1 cellular context compared by ENCODE assay signal in genomic region chr15:43169888-43170287, GRCh38.
A peak's percentile ranks its signal among the peaks of the same experiment; 100 is the strongest.
TF ChIP-seq lines count a peak whose summit lies in the region.

No MANE protein-coding gene starts in this region.

TF ChIP-seq in K562, 482 proteins besides CTCF, POLR2A, EP300 and RAD21 (continued from another document and continues in another):
- TF ChIP-seq, protein P1, sequence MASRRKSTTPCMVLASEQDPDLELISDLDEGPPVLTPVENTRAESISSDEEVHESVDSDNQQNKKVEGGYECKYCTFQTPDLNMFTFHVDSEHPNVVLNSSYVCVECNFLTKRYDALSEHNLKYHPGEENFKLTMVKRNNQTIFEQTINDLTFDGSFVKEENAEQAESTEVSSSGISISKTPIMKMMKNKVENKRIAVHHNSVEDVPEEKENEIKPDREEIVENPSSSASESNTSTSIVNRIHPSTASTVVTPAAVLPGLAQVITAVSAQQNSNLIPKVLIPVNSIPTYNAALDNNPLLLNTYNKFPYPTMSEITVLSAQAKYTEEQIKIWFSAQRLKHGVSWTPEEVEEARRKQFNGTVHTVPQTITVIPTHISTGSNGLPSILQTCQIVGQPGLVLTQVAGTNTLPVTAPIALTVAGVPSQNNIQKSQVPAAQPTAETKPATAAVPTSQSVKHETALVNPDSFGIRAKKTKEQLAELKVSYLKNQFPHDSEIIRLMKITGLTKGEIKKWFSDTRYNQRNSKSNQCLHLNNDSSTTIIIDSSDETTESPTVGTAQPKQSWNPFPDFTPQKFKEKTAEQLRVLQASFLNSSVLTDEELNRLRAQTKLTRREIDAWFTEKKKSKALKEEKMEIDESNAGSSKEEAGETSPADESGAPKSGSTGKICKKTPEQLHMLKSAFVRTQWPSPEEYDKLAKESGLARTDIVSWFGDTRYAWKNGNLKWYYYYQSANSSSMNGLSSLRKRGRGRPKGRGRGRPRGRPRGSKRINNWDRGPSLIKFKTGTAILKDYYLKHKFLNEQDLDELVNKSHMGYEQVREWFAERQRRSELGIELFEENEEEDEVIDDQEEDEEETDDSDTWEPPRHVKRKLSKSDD (conservative IDR thresholded peaks at IDR 0.05; ENCODE audit: low read length): no peak
- TF ChIP-seq CHAMP1 (IDR thresholded peaks at IDR 0.05) (no peak), ETV6 (IDR thresholded peaks at IDR 0.05; ENCODE audit: borderline replicate concordance in 1 of 2, low read depth in 2 of 2, low read length in 1 of 2) (no peak), ETV6 (CRISPR knock-in tag; IDR thresholded peaks at IDR 0.05; ENCODE audit: borderline replicate concordance) (no peak), ETV1 (tag; conservative IDR thresholded peaks at IDR 0.05; ENCODE audit: low read depth) (no peak), PHF20 (IDR thresholded peaks at IDR 0.05; ENCODE audit: partially characterized antibody) (no peak), ZBTB43 (CRISPR knock-in tag; IDR thresholded peaks at IDR 0.05) (no peak), BRF1 (IDR thresholded peaks at IDR 0.05; ENCODE audit: borderline replicate concordance, extremely low read depth, insufficient read length) (no peak), NR2F6 (CRISPR knock-in tag; IDR thresholded peaks at IDR 0.05) (no peak), NFIX (CRISPR knock-in tag; IDR thresholded peaks at IDR 0.05; ENCODE audit: low read depth) (no peak), MYC (IDR thresholded peaks at IDR 0.05; ENCODE audit: low read depth, low read length) (no peak), MYC (CRISPR knock-in tag; IDR thresholded peaks at IDR 0.05; ENCODE audit: borderline replicate concordance, low read depth) (no peak), BMI1 (IDR thresholded peaks at IDR 0.05; ENCODE audit: low read length) (no peak), ADNP (tag; IDR thresholded peaks at IDR 0.05) (no peak), CBX8 (IDR thresholded peaks at IDR 0.05; ENCODE audit: borderline replicate concordance, extremely low read depth, low read depth, low read length, poor library complexity, severe bottlenecking) (no peak), TAF15 (IDR thresholded peaks at IDR 0.05; ENCODE audit: low read depth, low read length) (no peak), ZBTB49 (CRISPR knock-in tag; IDR thresholded peaks at IDR 0.05; ENCODE audit: borderline replicate concordance) (no peak), ZNF76 (CRISPR knock-in tag; IDR thresholded peaks at IDR 0.05; ENCODE audit: borderline replicate concordance) (no peak), EP400 (IDR thresholded peaks at IDR 0.05) (0 out of 2 replicates have a peak, but pooled peaks have one; percentile 21), TCF7 (IDR thresholded peaks at IDR 0.05; ENCODE audit: borderline replicate concordance) (no peak), NBN (IDR thresholded peaks at IDR 0.05; ENCODE audit: low read depth) (no peak), RCOR1 (IDR thresholded peaks at IDR 0.05; ENCODE audit: borderline replicate concordance in 1 of 2, low read depth in 2 of 2, low read length in 2 of 2) (peak in 1 of 2 experiments; percentile 78; a peak in 2 of 4 replicates), MTA1 (IDR thresholded peaks at IDR 0.05; ENCODE audit: borderline replicate concordance) (0 out of 2 replicates have a peak, but pooled peaks have one; percentile 18), L3MBTL2 (IDR thresholded peaks at IDR 0.05) (no peak), KLF13 (tag; IDR thresholded peaks at IDR 0.05; ENCODE audit: borderline replicate concordance, low read depth) (no peak), FOXA3 (CRISPR knock-in tag; conservative IDR thresholded peaks at IDR 0.05 in 1 of 2, IDR thresholded peaks at IDR 0.05 in 1 of 2) (no peak), CTBP1 (IDR thresholded peaks at IDR 0.05; ENCODE audit: borderline replicate concordance) (peak; percentile 74; the same call in 1 of the 2 replicates), BACH1 (tag; IDR thresholded peaks at IDR 0.05) (no peak), ZNF79 (CRISPR knock-in tag; IDR thresholded peaks at IDR 0.05; ENCODE audit: low read depth) (no peak), SMARCA4 (IDR thresholded peaks at IDR 0.05) (peak; percentile 80), FOXA1 (IDR thresholded peaks at IDR 0.05; ENCODE audit: borderline replicate concordance) (no peak), ZNF274 (IDR thresholded peaks at IDR 0.05; ENCODE audit: borderline replicate concordance, low read depth, low read length) (no peak), EGR1 (conservative IDR thresholded peaks at IDR 0.05) (no peak), TAF7 (tag; IDR thresholded peaks at IDR 0.05) (no peak), IRF9 (tag; IDR thresholded peaks at IDR 0.05) (no peak)
- TF ChIP-seq, protein P2, sequence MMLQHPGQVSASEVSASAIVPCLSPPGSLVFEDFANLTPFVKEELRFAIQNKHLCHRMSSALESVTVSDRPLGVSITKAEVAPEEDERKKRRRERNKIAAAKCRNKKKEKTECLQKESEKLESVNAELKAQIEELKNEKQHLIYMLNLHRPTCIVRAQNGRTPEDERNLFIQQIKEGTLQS (IDR thresholded peaks at IDR 0.05): peak; percentile 18; the same call in 1 of the 2 replicates
- TF ChIP-seq, protein P2 (CRISPR knock-in tag; conservative IDR thresholded peaks at IDR 0.05): no peak
- TF ChIP-seq, protein P3, sequence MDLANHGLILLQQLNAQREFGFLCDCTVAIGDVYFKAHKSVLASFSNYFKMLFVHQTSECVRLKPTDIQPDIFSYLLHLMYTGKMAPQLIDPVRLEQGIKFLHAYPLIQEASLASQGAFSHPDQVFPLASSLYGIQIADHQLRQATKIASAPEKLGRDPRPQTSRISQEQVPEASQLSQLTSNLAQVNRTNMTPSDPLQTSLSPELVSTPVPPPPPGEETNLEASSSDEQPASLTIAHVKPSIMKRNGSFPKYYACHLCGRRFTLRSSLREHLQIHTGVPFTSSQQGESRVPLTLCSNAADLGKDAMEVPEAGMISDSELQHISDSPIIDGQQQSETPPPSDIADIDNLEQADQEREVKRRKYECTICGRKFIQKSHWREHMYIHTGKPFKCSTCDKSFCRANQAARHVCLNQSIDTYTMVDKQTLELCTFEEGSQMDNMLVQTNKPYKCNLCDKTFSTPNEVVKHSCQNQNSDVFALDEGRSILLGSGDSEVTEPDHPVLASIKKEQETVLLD (IDR thresholded peaks at IDR 0.05): no peak
- TF ChIP-seq, protein P4, sequence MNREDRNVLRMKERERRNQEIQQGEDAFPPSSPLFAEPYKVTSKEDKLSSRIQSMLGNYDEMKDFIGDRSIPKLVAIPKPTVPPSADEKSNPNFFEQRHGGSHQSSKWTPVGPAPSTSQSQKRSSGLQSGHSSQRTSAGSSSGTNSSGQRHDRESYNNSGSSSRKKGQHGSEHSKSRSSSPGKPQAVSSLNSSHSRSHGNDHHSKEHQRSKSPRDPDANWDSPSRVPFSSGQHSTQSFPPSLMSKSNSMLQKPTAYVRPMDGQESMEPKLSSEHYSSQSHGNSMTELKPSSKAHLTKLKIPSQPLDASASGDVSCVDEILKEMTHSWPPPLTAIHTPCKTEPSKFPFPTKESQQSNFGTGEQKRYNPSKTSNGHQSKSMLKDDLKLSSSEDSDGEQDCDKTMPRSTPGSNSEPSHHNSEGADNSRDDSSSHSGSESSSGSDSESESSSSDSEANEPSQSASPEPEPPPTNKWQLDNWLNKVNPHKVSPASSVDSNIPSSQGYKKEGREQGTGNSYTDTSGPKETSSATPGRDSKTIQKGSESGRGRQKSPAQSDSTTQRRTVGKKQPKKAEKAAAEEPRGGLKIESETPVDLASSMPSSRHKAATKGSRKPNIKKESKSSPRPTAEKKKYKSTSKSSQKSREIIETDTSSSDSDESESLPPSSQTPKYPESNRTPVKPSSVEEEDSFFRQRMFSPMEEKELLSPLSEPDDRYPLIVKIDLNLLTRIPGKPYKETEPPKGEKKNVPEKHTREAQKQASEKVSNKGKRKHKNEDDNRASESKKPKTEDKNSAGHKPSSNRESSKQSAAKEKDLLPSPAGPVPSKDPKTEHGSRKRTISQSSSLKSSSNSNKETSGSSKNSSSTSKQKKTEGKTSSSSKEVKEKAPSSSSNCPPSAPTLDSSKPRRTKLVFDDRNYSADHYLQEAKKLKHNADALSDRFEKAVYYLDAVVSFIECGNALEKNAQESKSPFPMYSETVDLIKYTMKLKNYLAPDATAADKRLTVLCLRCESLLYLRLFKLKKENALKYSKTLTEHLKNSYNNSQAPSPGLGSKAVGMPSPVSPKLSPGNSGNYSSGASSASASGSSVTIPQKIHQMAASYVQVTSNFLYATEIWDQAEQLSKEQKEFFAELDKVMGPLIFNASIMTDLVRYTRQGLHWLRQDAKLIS (CRISPR knock-in tag; IDR thresholded peaks at IDR 0.05): no peak
- TF ChIP-seq, protein P5, sequence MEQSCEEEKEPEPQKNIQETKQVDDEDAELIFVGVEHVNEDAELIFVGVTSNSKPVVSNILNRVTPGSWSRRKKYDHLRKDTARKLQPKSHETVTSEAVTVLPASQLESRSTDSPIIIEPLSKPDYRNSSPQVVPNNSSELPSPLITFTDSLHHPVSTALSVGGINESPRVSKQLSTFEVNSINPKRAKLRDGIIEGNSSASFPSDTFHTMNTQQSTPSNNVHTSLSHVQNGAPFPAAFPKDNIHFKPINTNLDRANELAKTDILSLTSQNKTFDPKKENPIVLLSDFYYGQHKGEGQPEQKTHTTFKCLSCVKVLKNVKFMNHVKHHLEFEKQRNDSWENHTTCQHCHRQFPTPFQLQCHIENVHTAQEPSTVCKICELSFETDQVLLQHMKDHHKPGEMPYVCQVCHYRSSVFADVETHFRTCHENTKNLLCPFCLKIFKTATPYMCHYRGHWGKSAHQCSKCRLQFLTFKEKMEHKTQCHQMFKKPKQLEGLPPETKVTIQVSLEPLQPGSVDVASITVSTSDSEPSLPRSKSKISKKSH (CRISPR knock-in tag; IDR thresholded peaks at IDR 0.05): no peak
- TF ChIP-seq, protein P6, sequence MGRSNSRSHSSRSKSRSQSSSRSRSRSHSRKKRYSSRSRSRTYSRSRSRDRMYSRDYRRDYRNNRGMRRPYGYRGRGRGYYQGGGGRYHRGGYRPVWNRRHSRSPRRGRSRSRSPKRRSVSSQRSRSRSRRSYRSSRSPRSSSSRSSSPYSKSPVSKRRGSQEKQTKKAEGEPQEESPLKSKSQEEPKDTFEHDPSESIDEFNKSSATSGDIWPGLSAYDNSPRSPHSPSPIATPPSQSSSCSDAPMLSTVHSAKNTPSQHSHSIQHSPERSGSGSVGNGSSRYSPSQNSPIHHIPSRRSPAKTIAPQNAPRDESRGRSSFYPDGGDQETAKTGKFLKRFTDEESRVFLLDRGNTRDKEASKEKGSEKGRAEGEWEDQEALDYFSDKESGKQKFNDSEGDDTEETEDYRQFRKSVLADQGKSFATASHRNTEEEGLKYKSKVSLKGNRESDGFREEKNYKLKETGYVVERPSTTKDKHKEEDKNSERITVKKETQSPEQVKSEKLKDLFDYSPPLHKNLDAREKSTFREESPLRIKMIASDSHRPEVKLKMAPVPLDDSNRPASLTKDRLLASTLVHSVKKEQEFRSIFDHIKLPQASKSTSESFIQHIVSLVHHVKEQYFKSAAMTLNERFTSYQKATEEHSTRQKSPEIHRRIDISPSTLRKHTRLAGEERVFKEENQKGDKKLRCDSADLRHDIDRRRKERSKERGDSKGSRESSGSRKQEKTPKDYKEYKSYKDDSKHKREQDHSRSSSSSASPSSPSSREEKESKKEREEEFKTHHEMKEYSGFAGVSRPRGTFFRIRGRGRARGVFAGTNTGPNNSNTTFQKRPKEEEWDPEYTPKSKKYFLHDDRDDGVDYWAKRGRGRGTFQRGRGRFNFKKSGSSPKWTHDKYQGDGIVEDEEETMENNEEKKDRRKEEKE (IDR thresholded peaks at IDR 0.05; ENCODE audit: borderline replicate concordance in 1 of 2, control insufficient read depth in 1 of 2, low read depth in 2 of 2, low read length in 1 of 2): no peak
